ENCODE assay signal across 9 cellular contexts in genomic region chr22:50731811-50732624, GRCh38. TPM values are rescaled to one million over a fixed set of nuclear protein-coding genes. Genes with fewer than 3 reads are reported as not detected.
A peak's percentile ranks its signal among the peaks of the same experiment; 100 is the strongest.
DNase-seq lines count a peak whose midpoint lies in the region; ATAC-seq and TF ChIP-seq lines count a peak whose summit lies in the region.
"Had no signal": no experiment of that assay in that cellular context is flagged by ENCODE, and none has a peak within 500 bp of the region (broad histone marks: within the 10 kb centered on the region; RNA-seq: fewer than 3 reads in every experiment).

No MANE protein-coding gene starts in this region.

- no peak for TF ChIP-seq EP300 in tibial nerve (IDR thresholded peaks at IDR 0.05)

- TF ChIP-seq CTCF in omental fat pad (IDR thresholded peaks at IDR 0.05): no peak
- peak; percentile 57 to 80 (median 67) for TF ChIP-seq CTCF in tibial nerve (IDR thresholded peaks at IDR 0.05)

- H3K4me3 ChIP-seq in tibial nerve: peak overlapping the region in 1 of 4 donors; percentile 17

- peaks cover 0 to 52% (median 4%) of the 10 kb centered on the region in 4 donors for H3K4me1 ChIP-seq in tibial nerve

- peaks cover 0 to 23% (median 0%) of the 10 kb centered on the region in 3 donors for H3K36me3 ChIP-seq in tibial nerve

- 44 to 63% methylated on average over 20 to 21 of the region's 32 CpGs for WGBS in tibial nerve, 2 donors

- TF ChIP-seq POLR2A in tibial nerve (IDR thresholded peaks at IDR 0.05): no peak

- peaks cover 0 to 18% of the 10 kb centered on the region in 2 donors for H3K27me3 ChIP-seq in tibial nerve

- H3K9me3 ChIP-seq in tibial nerve: no peaks in the 10 kb centered on the region

- DNase-seq in NCI-H1436 (lab: John Stamatoyannopoulos, UW): peak; percentile 40
- DNase-seq in NCI-H1436 treated with DMSO at 0.1 percent for 48 hours (lab: John Stamatoyannopoulos, UW): no peak
- DNase-seq in NOMO-1 treated with dmso at 0.1 percent for 144 hours (lab: John Stamatoyannopoulos, UW; ENCODE audit: unreplicated experiment): peak; percentile 47
- DNase-seq in activated T-cell treated with anti-CD3 and anti-CD28 coated beads for 24 hours (ENCODE audit: low read depth): peak; percentile 39
- peak; percentile 26 for DNase-seq in fibroblast of gingiva (ENCODE audit: low read depth)
- DNase-seq in omental fat pad (ENCODE audit: low spot score): no peak
- peak in 1 of 2 donors; percentile 15 for DNase-seq in tibial nerve (ENCODE audit: low spot score in 2 of 2)

- peak overlapping the region in 1 of 4 donors; percentile 60 for H3K27ac ChIP-seq in tibial nerve
- H3K27ac ChIP-seq: epithelial cell of prostate had no signal

- ATAC-seq in omental fat pad (ENCODE audit: low FRiP score) (peak; percentile 26), GM21367 (IDR thresholded peaks at IDR 0.05; ENCODE audit: unreplicated experiment) (no peak)

RNA-seq across cellular contexts. Expression of gene ACR, which starts 6.0 kb away (rescaled TPM):
- 1 to 10 TPM in 1 of 4 donors, under 1 TPM in 1, not detected in 2; 0.72 to 1.7 TPM for total RNA-seq in omental fat pad
- 1 to 10 TPM in 2 of 4 donors, not detected in 2; 2.2 to 4.8 TPM for total RNA-seq in tibial nerve

RNA-seq across cellular contexts. Expression of gene RABL2B, which starts 51.4 kb away (rescaled TPM):
- total RNA-seq in omental fat pad (10 to 100 TPM; 13.3 to 18.8 (median 16.6) TPM), tibial nerve (10 to 100 TPM; 14.5 to 35.7 (median 20.5) TPM)

RNA-seq across cellular contexts. Expression of gene SHANK3, which starts 59.4 kb away (rescaled TPM):
- total RNA-seq in omental fat pad (10 to 100 TPM in 3 of 4 donors, 1 to 10 TPM in 1; 3.3 to 61.3 (median 19.4) TPM), tibial nerve (10 to 100 TPM; 10.3 to 29.4 (median 20.5) TPM)

Comparison
In these comparisons a context has a peak if more than half of its experiments do, and no peak if none do; other contexts are left out.
1. DNase-seq: peak in NCI-H1436 (single experiment), NOMO-1 treated with dmso at 0.1 percent for 144 hours (single experiment), activated T-cell treated with anti-CD3 and anti-CD28 coated beads for 24 hours (single experiment) and fibroblast of gingiva (single experiment); none in NCI-H1436 treated with DMSO at 0.1 percent for 48 hours (single experiment) and omental fat pad (single experiment).
2. CTCF ChIP-seq: peak in tibial nerve (5 of 5); none in omental fat pad (0 of 3).